ENCODE assay signal across 8 cellular contexts in the genomic region with DNA sequence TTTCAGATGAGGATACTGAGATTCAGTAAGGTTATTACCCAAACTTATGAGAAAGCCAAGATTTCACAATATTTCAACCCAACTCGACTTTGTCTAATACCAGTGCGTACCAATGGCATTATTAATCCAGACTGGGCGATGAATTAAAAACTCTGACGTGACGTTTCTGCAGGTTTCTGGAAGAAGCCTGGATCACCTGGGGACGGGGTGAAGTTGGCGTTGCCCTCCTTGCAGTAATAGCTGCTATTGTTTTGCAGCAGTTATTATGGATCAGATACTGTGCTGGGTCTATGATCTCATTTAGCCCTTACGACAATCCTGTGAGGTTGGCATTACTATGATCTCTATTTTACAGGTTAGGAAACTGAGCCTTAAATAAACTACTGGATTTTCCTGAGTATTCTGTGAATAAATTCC. TPM values are rescaled to one million over a fixed set of nuclear protein-coding genes. Genes with fewer than 3 reads are reported as not detected.
DNase-seq lines count a peak whose midpoint lies in the region; ATAC-seq lines count a peak whose summit lies in the region.

No MANE protein-coding gene starts in this region.

- DNase-seq in activated CD4-positive, alpha-beta T cell treated with anti-CD3 and anti-CD28 coated beads, Interleukin-2, amount 10 ng/mL, durations not matched to agents 7 days and 5 days = no peak
- DNase-seq in activated CD4-positive, alpha-beta T cell treated with anti-CD3 and anti-CD28 coated beads, Interleukin-2, amount 50 U/mL, for 1 hour = no peak
- DNase-seq in immature natural killer cell (no peak), substantia nigra (lab: John Stamatoyannopoulos, UW) (peak in 2 of 49 donors; percentile 24 to 34), AML-193 (lab: John Stamatoyannopoulos, UW) (no peak)

- H3K9me3 Mint-ChIP-seq in activated CD4-positive, alpha-beta T cell treated with anti-CD3 and anti-CD28 coated beads, Interleukin-2, amount 10 ng/mL, durations not matched to agents 7 days and 5 days = no peaks in the 10 kb centered on the region
- H3K9me3 Mint-ChIP-seq in immature natural killer cell = no peaks in the 10 kb centered on the region

- H3K4me3 Mint-ChIP-seq in activated CD4-positive, alpha-beta T cell treated with anti-CD3 and anti-CD28 coated beads, Interleukin-2, amount 10 ng/mL, durations not matched to agents 7 days and 5 days = peak overlapping the region; percentile 98
- H3K4me3 Mint-ChIP-seq in immature natural killer cell = peak overlapping the region; percentile 91 to 100 (median 96)

- CTCF ChIA-PET in activated CD4-positive, alpha-beta T cell treated with anti-CD3 and anti-CD28 coated beads, Interleukin-2, amount 10 ng/mL, durations not matched to agents 7 days and 5 days (lab: Charles Lee) = interaction anchor here (0.6 to 1.1 kb wide), 3 partner anchors 10 to 74 kb away, joined by 3 to 4 read pairs (median 3); a partner anchor contains a TSS

- POLR2A ChIA-PET in activated CD4-positive, alpha-beta T cell treated with anti-CD3 and anti-CD28 coated beads, Interleukin-2, amount 10 ng/mL, durations not matched to agents 7 days and 5 days (lab: Charles Lee) = interaction anchor here (0.7 kb wide), 1 partner anchor 1989 kb away, joined by 3 read pairs; no protein-coding TSS in a partner anchor

- peaks cover 13% of the 10 kb centered on the region for H3K27me3 Mint-ChIP-seq in activated CD4-positive, alpha-beta T cell treated with anti-CD3 and anti-CD28 coated beads, Interleukin-2, amount 10 ng/mL, durations not matched to agents 7 days and 5 days
- peaks cover 7 to 17% (median 10%) of the 10 kb centered on the region in 3 donors for H3K27me3 Mint-ChIP-seq in immature natural killer cell (ENCODE audit: low read depth in 3 of 3)

- ATAC-seq in HG03457 (IDR thresholded peaks at IDR 0.05; ENCODE audit: unreplicated experiment) = peak; percentile 28
- ATAC-seq in GM21423 (IDR thresholded peaks at IDR 0.05; ENCODE audit: unreplicated experiment) = no peak

- peak overlapping the region; percentile 90 for H3K27ac ChIP-seq in angular gyrus (ENCODE audit: low read depth, low read length)
- peak overlapping the region; percentile 96 for H3K27ac ChIP-seq in substantia nigra (ENCODE audit: low read depth, low read length, poor library complexity, severe bottlenecking)

- H3K27ac Mint-ChIP-seq in activated CD4-positive, alpha-beta T cell treated with anti-CD3 and anti-CD28 coated beads, Interleukin-2, amount 10 ng/mL, durations not matched to agents 7 days and 5 days = peak overlapping the region; percentile 98
- H3K27ac Mint-ChIP-seq in immature natural killer cell = peak overlapping the region; percentile 88 to 99 (median 96)

- peaks cover 27% of the 10 kb centered on the region for H3K36me3 Mint-ChIP-seq in activated CD4-positive, alpha-beta T cell treated with anti-CD3 and anti-CD28 coated beads, Interleukin-2, amount 10 ng/mL, durations not matched to agents 7 days and 5 days (ENCODE audit: low read depth)
- H3K36me3 Mint-ChIP-seq in immature natural killer cell = peaks cover 0 to 4% (median 0%) of the 10 kb centered on the region in 3 donors

- H3K4me1 Mint-ChIP-seq in activated CD4-positive, alpha-beta T cell treated with anti-CD3 and anti-CD28 coated beads, Interleukin-2, amount 10 ng/mL, durations not matched to agents 7 days and 5 days = peaks cover 38% of the 10 kb centered on the region
- H3K4me1 Mint-ChIP-seq in immature natural killer cell = peaks cover 38 to 43% of the 10 kb centered on the region in 2 donors

RNA-seq across cellular contexts. Expression of a gene that starts 0.6 kb away (rescaled TPM):
- 10 to 100 TPM; 24.4 to 29.8 TPM for total RNA-seq in activated CD4-positive, alpha-beta T cell treated with anti-CD3 and anti-CD28 coated beads, Interleukin-2, amount 10 ng/mL, durations not matched to agents 7 days and 5 days
- polyA plus RNA-seq in immature natural killer cell = 10 to 100 TPM in 2 of 3 donors, 1 to 10 TPM in 1; 8.1 to 16.6 (median 10.6) TPM

RNA-seq across cellular contexts. Expression of a gene that starts 44.5 kb away (rescaled TPM):
- total RNA-seq in activated CD4-positive, alpha-beta T cell treated with anti-CD3 and anti-CD28 coated beads, Interleukin-2, amount 10 ng/mL, durations not matched to agents 7 days and 5 days = not detected
- polyA plus RNA-seq in immature natural killer cell = not detected
